ENCODE assay signal across 21 cellular contexts in the genomic region with DNA sequence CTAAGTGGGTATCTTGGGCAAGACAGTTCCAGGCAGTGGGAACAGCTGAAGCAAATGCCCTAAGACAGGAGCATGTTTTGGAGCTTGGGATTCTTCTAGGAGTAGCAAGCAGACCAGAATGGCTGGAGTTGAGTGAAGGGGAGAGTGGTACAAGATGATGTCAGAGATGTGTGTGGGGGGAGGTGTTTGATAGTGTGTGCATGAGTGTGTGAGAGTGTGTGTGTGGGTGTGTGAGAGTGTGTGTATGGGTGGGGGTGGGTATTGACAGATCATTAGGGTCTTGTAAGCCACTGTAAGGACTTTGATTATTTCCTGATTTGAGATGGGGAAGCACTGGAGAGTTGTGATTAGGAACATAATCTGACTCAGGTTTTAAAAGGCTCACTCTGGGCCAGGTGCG.
"Had no signal": no experiment of that assay in that cellular context is flagged by ENCODE, and none has a peak within 500 bp of the region (broad histone marks: within the 10 kb centered on the region; RNA-seq: fewer than 3 reads in every experiment).

No MANE protein-coding gene starts in this region.

- DNase-seq: Karpas-422, KG1, MG63, NCI-H1092, NCI-H1105 treated with DMSO at 0.1 percent for 48 hours, NCI-H1417 treated with DMSO at 0.1 percent for 48 hours, NCI-H146, NCI-H1694 treated with DMSO at 0.1 percent for 48 hours, NCI-H1930, NCI-H2081, NCI-H2107, NCI-H2227 treated with DMSO at 0.1 percent for 48 hours, NCI-H524 treated with DMSO at 0.1 percent for 48 hours, NCI-H69, NCI-H774, Right ventricle myocardium superior, RPMI8226, SIG-M5 had no signal

- H3K4me3 ChIP-seq: MG63, SJSA1 had no signal

- FAIRE-seq: RCC 7860 had no signal

- H3K27me3 ChIP-seq: MG63, SJSA1 had no signal

- H3K27ac ChIP-seq: HL-60, SJSA1 had no signal

- H3K36me3 ChIP-seq: MG63, SJSA1 had no signal

- H3K4me1 ChIP-seq: SJSA1 had no signal

- H3K9me3 ChIP-seq: MG63, SJSA1 had no signal
